In genomic region chr17:36848008-36848902, GRCh38 we compare ENCODE assay signal across 16 cellular contexts.
"Had no signal": no experiment of that assay in that cellular context is flagged by ENCODE, and none has a peak within 500 bp of the region (broad histone marks: within the 10 kb centered on the region; RNA-seq: fewer than 3 reads in every experiment).

No MANE protein-coding gene starts in this region.

- H3K36me3 ChIP-seq: esophagus squamous epithelium, lower lobe of right lung, suprapubic skin, transverse colon, uterus had no signal

- FAIRE-seq: endothelial cell of umbilical vein, islet of Langerhans had no signal

- H3K4me3 ChIP-seq: esophagus squamous epithelium, hepatocyte, lower lobe of right lung, suprapubic skin, transverse colon, uterus had no signal

- H3K4me2 ChIP-seq: hepatocyte had no signal

- H3K79me2 ChIP-seq: hepatocyte had no signal

- DNase-seq: activated CD4-positive, alpha-beta T cell treated with anti-CD3 and anti-CD28 coated beads, Interleukin-2, amount 10 ng/mL, durations not matched to agents 7 days and 5 days; activated CD8-positive, alpha-beta T cell treated with anti-CD3 and anti-CD28 coated beads, Interleukin-2, amount 10 ng/mL, durations not matched to agents 7 days and 5 days; activated naive CD4-positive, alpha-beta T cell treated with anti-CD3 and anti-CD28 coated beads for 36 hours; activated T-cell treated with anti-CD3 and anti-CD28 coated beads, Interleukin-2, amount 50 U/mL, for 4 hours; effector CD8-positive, alpha-beta T cell; esophagus squamous epithelium; lower lobe of right lung; occipital lobe; stimulated activated CD4-positive, alpha-beta T cell treated with anti-CD3 and anti-CD28 coated beads, Interleukin-2, amount 100 ng/mL, for 48 hours; stimulated activated naive CD8-positive, alpha-beta T cell treated with anti-CD3 and anti-CD28 coated beads, Interleukin-15, amount 100 ng/mL, for 72 hours; transverse colon; uterus had no signal

- H3K27ac ChIP-seq: esophagus squamous epithelium, hepatocyte, lower lobe of right lung, suprapubic skin, transverse colon, uterus had no signal

- H3K4me1 ChIP-seq: esophagus squamous epithelium, lower lobe of right lung, suprapubic skin, transverse colon, uterus had no signal

- H3K9me3 ChIP-seq: esophagus squamous epithelium, lower lobe of right lung, suprapubic skin, transverse colon, uterus had no signal

- H3K27me3 ChIP-seq: uterus had no signal

- H2AFZ ChIP-seq: hepatocyte had no signal
